In the genomic region with DNA sequence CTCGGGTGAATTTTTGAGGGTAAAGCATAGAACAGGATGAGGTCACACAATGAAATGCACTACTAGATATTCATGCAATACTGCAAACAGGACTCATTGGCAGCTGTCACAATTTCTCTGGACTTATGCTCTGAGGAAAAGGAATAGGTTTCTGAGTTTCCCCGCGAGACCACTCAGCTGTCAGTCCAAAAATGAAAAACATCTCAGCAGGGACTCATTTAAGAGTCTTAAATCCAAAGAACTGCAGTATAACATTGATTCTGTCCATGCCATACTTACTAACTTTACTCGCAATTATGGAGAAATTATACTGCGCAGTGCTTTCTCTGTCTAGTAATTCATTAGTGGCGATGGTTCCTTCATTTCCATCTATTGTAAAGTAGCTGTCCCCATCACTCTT, we compare ENCODE assay signal across 28 cellular contexts.
"Had no signal": no experiment of that assay in that cellular context is flagged by ENCODE, and none has a peak within 500 bp of the region (broad histone marks: within the 10 kb centered on the region; RNA-seq: fewer than 3 reads in every experiment).

No MANE protein-coding gene starts in this region.

- H3K36me3 ChIP-seq: adrenal gland, brain microvascular endothelial cell, breast epithelium, WERI-Rb-1 had no signal

- DNase-seq: activated CD4-positive, alpha-beta memory T cell treated with anti-CD3 and anti-CD28 coated beads, Interleukin-2, amount 10 ng/mL, durations not matched to agents 7 days and 5 days; activated CD4-positive, alpha-beta T cell treated with anti-CD3 and anti-CD28 coated beads for 1 hour; activated CD4-positive, alpha-beta T cell treated with anti-CD3 and anti-CD28 coated beads for 36 hours; activated CD4-positive, alpha-beta T cell treated with anti-CD3 and anti-CD28 coated beads for 48 hours; activated CD4-positive, alpha-beta T cell treated with anti-CD3 and anti-CD28 coated beads, Interleukin-2, amount 10 ng/mL, durations not matched to agents 7 days and 5 days; activated CD4-positive, alpha-beta T cell treated with anti-CD3 and anti-CD28 coated beads, Interleukin-2, amount 50 U/mL, for 48 hours; activated CD4-positive, CD25-positive, alpha-beta regulatory T cell; activated CD8-positive, alpha-beta memory T cell treated with anti-CD3 and anti-CD28 coated beads for 24 hours; activated CD8-positive, alpha-beta memory T cell treated with anti-CD3 and anti-CD28 coated beads, Interleukin-2, amount 10 ng/mL, durations not matched to agents 7 days and 5 days; activated CD8-positive, alpha-beta memory T cell treated with anti-CD3 and anti-CD28 coated beads, Interleukin-2, amount 50 U/mL, for 48 hours; activated CD8-positive, alpha-beta T cell treated with anti-CD3 and anti-CD28 coated beads, Interleukin-2, amount 10 ng/mL, durations not matched to agents 7 days and 5 days; activated effector memory CD4-positive, alpha-beta T cell treated with Interleukin-2 at 50 U/mL for 16 hours; activated gamma-delta T cell; activated naive CD4-positive, alpha-beta T cell treated with anti-CD3 and anti-CD28 coated beads, Interleukin-2, amount 10 ng/mL, durations not matched to agents 7 days and 5 days; activated naive CD4-positive, alpha-beta T cell treated with Interleukin-2 at 50 U/mL for 16 hours; activated naive CD8-positive, alpha-beta T cell treated with anti-CD3 and anti-CD28 coated beads for 36 hours; activated T-cell treated with anti-CD3 and anti-CD28 coated beads, Interleukin-2, amount 50 U/mL, for 24 hours; activated T-cell treated with anti-CD3 and anti-CD28 coated beads, Interleukin-2, amount 50 U/mL, for 48 hours; adrenal gland; amniotic stem cell; aorta; body of pancreas; brain microvascular endothelial cell; central memory CD4-positive, alpha-beta T cell; T-helper 2 cell; T-helper 9 cell; WERI-Rb-1 had no signal

- H3K27me3 ChIP-seq: adrenal gland, body of pancreas, brain microvascular endothelial cell, breast epithelium had no signal

- H3K4me3 ChIP-seq: adrenal gland, body of pancreas, breast epithelium had no signal

- H3K9me3 ChIP-seq: adrenal gland, body of pancreas had no signal

- H3K27ac ChIP-seq: adrenal gland, body of pancreas, brain microvascular endothelial cell, breast epithelium, WERI-Rb-1 had no signal
